2 cellular contexts compared by ENCODE assay signal in the genomic region with DNA sequence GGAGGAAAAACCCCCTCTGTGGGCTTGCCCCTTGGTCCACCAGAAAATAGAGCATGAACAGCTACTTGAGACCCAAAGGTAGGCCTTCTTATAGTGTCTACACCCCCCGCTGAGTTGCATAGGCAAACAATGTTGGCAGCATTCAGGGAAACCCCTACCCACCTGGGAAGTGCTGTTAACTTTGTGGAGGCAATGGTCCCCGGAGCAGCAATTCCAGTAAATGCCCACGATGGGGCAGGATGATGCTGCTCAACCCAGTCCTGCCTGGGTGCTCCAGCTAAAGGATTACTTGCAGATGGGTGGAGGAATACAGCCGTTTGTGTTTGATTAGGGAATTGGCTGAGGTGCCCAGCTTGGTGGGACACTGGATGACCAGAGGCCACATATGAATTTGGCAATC.
TF ChIP-seq lines count a peak whose summit lies in the region.

No MANE protein-coding gene starts in this region.

TF ChIP-seq in SK-N-SH, 30 proteins besides CTCF, POLR2A, EP300 and RAD21 (continued from another document):
- TF ChIP-seq SIN3A (IDR thresholded peaks at IDR 0.05; ENCODE audit: borderline replicate concordance, low read depth, low read length) (no peak), RCOR1 (IDR thresholded peaks at IDR 0.05; ENCODE audit: low read length) (no peak), TCF12 (IDR thresholded peaks at IDR 0.05) (no peak), SMC3 (IDR thresholded peaks at IDR 0.05; ENCODE audit: low read depth, low read length) (no peak), CHD2 (IDR thresholded peaks at IDR 0.05; ENCODE audit: low read length, partially characterized antibody) (no peak), POLR2AphosphoS5 (IDR thresholded peaks at IDR 0.05; ENCODE audit: low read depth, low read length) (no peak), NFIC (IDR thresholded peaks at IDR 0.05; ENCODE audit: borderline replicate concordance) (no peak), GABPA (IDR thresholded peaks at IDR 0.05; ENCODE audit: low read depth) (no peak)
- TF ChIP-seq, protein P1, sequence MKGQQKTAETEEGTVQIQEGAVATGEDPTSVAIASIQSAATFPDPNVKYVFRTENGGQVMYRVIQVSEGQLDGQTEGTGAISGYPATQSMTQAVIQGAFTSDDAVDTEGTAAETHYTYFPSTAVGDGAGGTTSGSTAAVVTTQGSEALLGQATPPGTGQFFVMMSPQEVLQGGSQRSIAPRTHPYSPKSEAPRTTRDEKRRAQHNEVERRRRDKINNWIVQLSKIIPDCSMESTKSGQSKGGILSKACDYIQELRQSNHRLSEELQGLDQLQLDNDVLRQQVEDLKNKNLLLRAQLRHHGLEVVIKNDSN (IDR thresholded peaks at IDR 0.05; ENCODE audit: borderline replicate concordance, low read depth) = no peak
- TF ChIP-seq, protein P2, sequence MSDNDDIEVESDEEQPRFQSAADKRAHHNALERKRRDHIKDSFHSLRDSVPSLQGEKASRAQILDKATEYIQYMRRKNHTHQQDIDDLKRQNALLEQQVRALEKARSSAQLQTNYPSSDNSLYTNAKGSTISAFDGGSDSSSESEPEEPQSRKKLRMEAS (IDR thresholded peaks at IDR 0.05; ENCODE audit: low read depth) = no peak
- TF ChIP-seq, protein P3, sequence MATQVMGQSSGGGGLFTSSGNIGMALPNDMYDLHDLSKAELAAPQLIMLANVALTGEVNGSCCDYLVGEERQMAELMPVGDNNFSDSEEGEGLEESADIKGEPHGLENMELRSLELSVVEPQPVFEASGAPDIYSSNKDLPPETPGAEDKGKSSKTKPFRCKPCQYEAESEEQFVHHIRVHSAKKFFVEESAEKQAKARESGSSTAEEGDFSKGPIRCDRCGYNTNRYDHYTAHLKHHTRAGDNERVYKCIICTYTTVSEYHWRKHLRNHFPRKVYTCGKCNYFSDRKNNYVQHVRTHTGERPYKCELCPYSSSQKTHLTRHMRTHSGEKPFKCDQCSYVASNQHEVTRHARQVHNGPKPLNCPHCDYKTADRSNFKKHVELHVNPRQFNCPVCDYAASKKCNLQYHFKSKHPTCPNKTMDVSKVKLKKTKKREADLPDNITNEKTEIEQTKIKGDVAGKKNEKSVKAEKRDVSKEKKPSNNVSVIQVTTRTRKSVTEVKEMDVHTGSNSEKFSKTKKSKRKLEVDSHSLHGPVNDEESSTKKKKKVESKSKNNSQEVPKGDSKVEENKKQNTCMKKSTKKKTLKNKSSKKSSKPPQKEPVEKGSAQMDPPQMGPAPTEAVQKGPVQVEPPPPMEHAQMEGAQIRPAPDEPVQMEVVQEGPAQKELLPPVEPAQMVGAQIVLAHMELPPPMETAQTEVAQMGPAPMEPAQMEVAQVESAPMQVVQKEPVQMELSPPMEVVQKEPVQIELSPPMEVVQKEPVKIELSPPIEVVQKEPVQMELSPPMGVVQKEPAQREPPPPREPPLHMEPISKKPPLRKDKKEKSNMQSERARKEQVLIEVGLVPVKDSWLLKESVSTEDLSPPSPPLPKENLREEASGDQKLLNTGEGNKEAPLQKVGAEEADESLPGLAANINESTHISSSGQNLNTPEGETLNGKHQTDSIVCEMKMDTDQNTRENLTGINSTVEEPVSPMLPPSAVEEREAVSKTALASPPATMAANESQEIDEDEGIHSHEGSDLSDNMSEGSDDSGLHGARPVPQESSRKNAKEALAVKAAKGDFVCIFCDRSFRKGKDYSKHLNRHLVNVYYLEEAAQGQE (IDR thresholded peaks at IDR 0.05; ENCODE audit: low read depth, low read length) = no peak
- TF ChIP-seq, protein P4, sequence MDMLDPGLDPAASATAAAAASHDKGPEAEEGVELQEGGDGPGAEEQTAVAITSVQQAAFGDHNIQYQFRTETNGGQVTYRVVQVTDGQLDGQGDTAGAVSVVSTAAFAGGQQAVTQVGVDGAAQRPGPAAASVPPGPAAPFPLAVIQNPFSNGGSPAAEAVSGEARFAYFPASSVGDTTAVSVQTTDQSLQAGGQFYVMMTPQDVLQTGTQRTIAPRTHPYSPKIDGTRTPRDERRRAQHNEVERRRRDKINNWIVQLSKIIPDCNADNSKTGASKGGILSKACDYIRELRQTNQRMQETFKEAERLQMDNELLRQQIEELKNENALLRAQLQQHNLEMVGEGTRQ (IDR thresholded peaks at IDR 0.05; ENCODE audit: borderline replicate concordance, low read depth, low read length) = no peak
- TF ChIP-seq, protein P5, sequence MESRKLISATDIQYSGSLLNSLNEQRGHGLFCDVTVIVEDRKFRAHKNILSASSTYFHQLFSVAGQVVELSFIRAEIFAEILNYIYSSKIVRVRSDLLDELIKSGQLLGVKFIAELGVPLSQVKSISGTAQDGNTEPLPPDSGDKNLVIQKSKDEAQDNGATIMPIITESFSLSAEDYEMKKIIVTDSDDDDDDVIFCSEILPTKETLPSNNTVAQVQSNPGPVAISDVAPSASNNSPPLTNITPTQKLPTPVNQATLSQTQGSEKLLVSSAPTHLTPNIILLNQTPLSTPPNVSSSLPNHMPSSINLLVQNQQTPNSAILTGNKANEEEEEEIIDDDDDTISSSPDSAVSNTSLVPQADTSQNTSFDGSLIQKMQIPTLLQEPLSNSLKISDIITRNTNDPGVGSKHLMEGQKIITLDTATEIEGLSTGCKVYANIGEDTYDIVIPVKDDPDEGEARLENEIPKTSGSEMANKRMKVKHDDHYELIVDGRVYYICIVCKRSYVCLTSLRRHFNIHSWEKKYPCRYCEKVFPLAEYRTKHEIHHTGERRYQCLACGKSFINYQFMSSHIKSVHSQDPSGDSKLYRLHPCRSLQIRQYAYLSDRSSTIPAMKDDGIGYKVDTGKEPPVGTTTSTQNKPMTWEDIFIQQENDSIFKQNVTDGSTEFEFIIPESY (IDR thresholded peaks at IDR 0.05; ENCODE audit: borderline replicate concordance, low read depth) = no peak

TF ChIP-seq in SK-N-SH treated with all-trans-retinoic acid at 6 μM for 48 hours, 23 proteins besides CTCF, POLR2A, EP300 and RAD21 (continued from another document):
- TF ChIP-seq ZFP30 (CRISPR knock-in tag; IDR thresholded peaks at IDR 0.05) (no peak), ARNTL (CRISPR knock-in tag; IDR thresholded peaks at IDR 0.05; ENCODE audit: borderline replicate concordance, low read depth) (no peak), PPARA (CRISPR knock-in tag; IDR thresholded peaks at IDR 0.05; ENCODE audit: borderline replicate concordance) (no peak), GLIS3 (CRISPR knock-in tag; IDR thresholded peaks at IDR 0.05) (no peak), ZNF8 (CRISPR knock-in tag; IDR thresholded peaks at IDR 0.05) (no peak), TOX (CRISPR knock-in tag; IDR thresholded peaks at IDR 0.05; ENCODE audit: borderline replicate concordance) (no peak), ZNF565 (CRISPR knock-in tag; conservative IDR thresholded peaks at IDR 0.05; ENCODE audit: low read depth) (no peak), BACH2 (CRISPR knock-in tag; IDR thresholded peaks at IDR 0.05; ENCODE audit: borderline replicate concordance) (no peak), ESRRG (CRISPR knock-in tag; IDR thresholded peaks at IDR 0.05) (no peak), ZFP3 (CRISPR knock-in tag; IDR thresholded peaks at IDR 0.05) (no peak), ZNF70 (CRISPR knock-in tag; IDR thresholded peaks at IDR 0.05) (no peak)
- TF ChIP-seq, protein P6, sequence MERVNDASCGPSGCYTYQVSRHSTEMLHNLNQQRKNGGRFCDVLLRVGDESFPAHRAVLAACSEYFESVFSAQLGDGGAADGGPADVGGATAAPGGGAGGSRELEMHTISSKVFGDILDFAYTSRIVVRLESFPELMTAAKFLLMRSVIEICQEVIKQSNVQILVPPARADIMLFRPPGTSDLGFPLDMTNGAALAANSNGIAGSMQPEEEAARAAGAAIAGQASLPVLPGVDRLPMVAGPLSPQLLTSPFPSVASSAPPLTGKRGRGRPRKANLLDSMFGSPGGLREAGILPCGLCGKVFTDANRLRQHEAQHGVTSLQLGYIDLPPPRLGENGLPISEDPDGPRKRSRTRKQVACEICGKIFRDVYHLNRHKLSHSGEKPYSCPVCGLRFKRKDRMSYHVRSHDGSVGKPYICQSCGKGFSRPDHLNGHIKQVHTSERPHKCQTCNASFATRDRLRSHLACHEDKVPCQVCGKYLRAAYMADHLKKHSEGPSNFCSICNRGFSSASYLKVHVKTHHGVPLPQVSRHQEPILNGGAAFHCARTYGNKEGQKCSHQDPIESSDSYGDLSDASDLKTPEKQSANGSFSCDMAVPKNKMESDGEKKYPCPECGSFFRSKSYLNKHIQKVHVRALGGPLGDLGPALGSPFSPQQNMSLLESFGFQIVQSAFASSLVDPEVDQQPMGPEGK (CRISPR knock-in tag; IDR thresholded peaks at IDR 0.05; ENCODE audit: borderline replicate concordance) = no peak
- TF ChIP-seq, protein P7, sequence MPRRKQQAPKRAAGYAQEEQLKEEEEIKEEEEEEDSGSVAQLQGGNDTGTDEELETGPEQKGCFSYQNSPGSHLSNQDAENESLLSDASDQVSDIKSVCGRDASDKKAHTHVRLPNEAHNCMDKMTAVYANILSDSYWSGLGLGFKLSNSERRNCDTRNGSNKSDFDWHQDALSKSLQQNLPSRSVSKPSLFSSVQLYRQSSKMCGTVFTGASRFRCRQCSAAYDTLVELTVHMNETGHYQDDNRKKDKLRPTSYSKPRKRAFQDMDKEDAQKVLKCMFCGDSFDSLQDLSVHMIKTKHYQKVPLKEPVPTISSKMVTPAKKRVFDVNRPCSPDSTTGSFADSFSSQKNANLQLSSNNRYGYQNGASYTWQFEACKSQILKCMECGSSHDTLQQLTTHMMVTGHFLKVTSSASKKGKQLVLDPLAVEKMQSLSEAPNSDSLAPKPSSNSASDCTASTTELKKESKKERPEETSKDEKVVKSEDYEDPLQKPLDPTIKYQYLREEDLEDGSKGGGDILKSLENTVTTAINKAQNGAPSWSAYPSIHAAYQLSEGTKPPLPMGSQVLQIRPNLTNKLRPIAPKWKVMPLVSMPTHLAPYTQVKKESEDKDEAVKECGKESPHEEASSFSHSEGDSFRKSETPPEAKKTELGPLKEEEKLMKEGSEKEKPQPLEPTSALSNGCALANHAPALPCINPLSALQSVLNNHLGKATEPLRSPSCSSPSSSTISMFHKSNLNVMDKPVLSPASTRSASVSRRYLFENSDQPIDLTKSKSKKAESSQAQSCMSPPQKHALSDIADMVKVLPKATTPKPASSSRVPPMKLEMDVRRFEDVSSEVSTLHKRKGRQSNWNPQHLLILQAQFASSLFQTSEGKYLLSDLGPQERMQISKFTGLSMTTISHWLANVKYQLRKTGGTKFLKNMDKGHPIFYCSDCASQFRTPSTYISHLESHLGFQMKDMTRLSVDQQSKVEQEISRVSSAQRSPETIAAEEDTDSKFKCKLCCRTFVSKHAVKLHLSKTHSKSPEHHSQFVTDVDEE (CRISPR knock-in tag; IDR thresholded peaks at IDR 0.05) = no peak
- TF ChIP-seq, protein P8, sequence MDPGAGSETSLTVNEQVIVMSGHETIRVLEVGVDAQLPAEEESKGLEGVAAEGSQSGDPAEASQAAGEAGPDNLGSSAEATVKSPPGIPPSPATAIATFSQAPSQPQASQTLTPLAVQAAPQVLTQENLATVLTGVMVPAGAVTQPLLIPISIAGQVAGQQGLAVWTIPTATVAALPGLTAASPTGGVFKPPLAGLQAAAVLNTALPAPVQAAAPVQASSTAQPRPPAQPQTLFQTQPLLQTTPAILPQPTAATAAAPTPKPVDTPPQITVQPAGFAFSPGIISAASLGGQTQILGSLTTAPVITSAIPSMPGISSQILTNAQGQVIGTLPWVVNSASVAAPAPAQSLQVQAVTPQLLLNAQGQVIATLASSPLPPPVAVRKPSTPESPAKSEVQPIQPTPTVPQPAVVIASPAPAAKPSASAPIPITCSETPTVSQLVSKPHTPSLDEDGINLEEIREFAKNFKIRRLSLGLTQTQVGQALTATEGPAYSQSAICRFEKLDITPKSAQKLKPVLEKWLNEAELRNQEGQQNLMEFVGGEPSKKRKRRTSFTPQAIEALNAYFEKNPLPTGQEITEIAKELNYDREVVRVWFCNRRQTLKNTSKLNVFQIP (CRISPR knock-in tag; IDR thresholded peaks at IDR 0.05; ENCODE audit: borderline replicate concordance, low read depth) = no peak
- TF ChIP-seq, protein P9, sequence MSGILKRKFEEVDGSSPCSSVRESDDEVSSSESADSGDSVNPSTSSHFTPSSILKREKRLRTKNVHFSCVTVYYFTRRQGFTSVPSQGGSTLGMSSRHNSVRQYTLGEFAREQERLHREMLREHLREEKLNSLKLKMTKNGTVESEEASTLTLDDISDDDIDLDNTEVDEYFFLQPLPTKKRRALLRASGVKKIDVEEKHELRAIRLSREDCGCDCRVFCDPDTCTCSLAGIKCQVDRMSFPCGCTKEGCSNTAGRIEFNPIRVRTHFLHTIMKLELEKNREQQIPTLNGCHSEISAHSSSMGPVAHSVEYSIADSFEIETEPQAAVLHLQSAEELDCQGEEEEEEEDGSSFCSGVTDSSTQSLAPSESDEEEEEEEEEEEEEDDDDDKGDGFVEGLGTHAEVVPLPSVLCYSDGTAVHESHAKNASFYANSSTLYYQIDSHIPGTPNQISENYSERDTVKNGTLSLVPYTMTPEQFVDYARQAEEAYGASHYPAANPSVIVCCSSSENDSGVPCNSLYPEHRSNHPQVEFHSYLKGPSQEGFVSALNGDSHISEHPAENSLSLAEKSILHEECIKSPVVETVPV (CRISPR knock-in tag; IDR thresholded peaks at IDR 0.05) = no peak
TF ChIP-seq in SK-N-SH treated with all-trans-retinoic acid at 6 μM for 48 hours: peak in this region for 0.
